8 cellular contexts compared by ENCODE assay signal in genomic region chr6:26420607-26421235, GRCh38. TPM values are rescaled to one million over a fixed set of nuclear protein-coding genes. Genes with fewer than 3 reads are reported as not detected.
A peak's percentile ranks its signal among the peaks of the same experiment; 100 is the strongest.
DNase-seq lines count a peak whose midpoint lies in the region; ATAC-seq and TF ChIP-seq lines count a peak whose summit lies in the region.

No MANE protein-coding gene starts in this region.

- H3K4me3 ChIP-seq in A673 (ENCODE audit: low read depth, low read length, poor library complexity, severe bottlenecking) (peak overlapping the region; percentile 57), cardiac muscle cell (peak overlapping the region; percentile 91), trophoblast cell (ENCODE audit: low read depth, low read length) (no peak overlapping the region)

- H3K9ac ChIP-seq in trophoblast cell (ENCODE audit: low read length), result no peak overlapping the region

- H2AK5ac ChIP-seq in trophoblast cell (ENCODE audit: low read length), result no peak overlapping the region

- no peak overlapping the region for H3K14ac ChIP-seq in trophoblast cell (ENCODE audit: low read length)

- ATAC-seq in activated CD8-positive, alpha-beta T cell treated with anti-CD3 and anti-CD28 coated beads, Interleukin-2, amount 10 ng/mL, durations not matched to agents 7 days and 5 days, result peak; percentile 31

- peak overlapping the region; percentile 86 for H4K8ac ChIP-seq in trophoblast cell (ENCODE audit: low read depth, low read length)

- peaks cover 2% of the 10 kb centered on the region for H3K79me2 ChIP-seq in trophoblast cell (ENCODE audit: control insufficient read depth, insufficient read depth, low read length, poor library complexity)

- H4K12ac ChIP-seq in trophoblast cell (ENCODE audit: low read depth, low read length), result no peak overlapping the region

- H3K4me1 ChIP-seq in A673 (ENCODE audit: insufficient read depth, low read length, poor library complexity, severe bottlenecking) (peaks cover 7% of the 10 kb centered on the region), cardiac muscle cell (ENCODE audit: low read depth) (peaks cover 5% of the 10 kb centered on the region), trophoblast cell (ENCODE audit: control insufficient read depth in 1 of 2, insufficient read depth in 2 of 2, low read length in 2 of 2) (peaks cover 0 to 3% of the 10 kb centered on the region in 2 experiments)

- peaks cover 30% of the 10 kb centered on the region for H3K36me3 Mint-ChIP-seq in activated CD8-positive, alpha-beta T cell treated with anti-CD3 and anti-CD28 coated beads, Interleukin-2, amount 10 ng/mL, durations not matched to agents 7 days and 5 days (ENCODE audit: low read depth)

- peaks cover 25% of the 10 kb centered on the region for H3K9me3 Mint-ChIP-seq in activated CD8-positive, alpha-beta T cell treated with anti-CD3 and anti-CD28 coated beads, Interleukin-2, amount 10 ng/mL, durations not matched to agents 7 days and 5 days (ENCODE audit: insufficient read depth)

- no peak overlapping the region for H3K4ac ChIP-seq in trophoblast cell (ENCODE audit: low read depth, low read length)

- H4K91ac ChIP-seq in trophoblast cell (ENCODE audit: low read depth, low read length), result no peak overlapping the region

- peak; percentile 19; the same call in 1 of the 2 replicates for TF ChIP-seq RAD21 in Ishikawa (IDR thresholded peaks at IDR 0.05; ENCODE audit: low read depth)

- no peak overlapping the region for H3K18ac ChIP-seq in trophoblast cell (ENCODE audit: low read length)

- H3K23ac ChIP-seq in trophoblast cell (ENCODE audit: low read length), result no peak overlapping the region

- no peak overlapping the region for H3K27ac Mint-ChIP-seq in activated CD8-positive, alpha-beta T cell treated with anti-CD3 and anti-CD28 coated beads, Interleukin-2, amount 10 ng/mL, durations not matched to agents 7 days and 5 days

- H3K4me3 Mint-ChIP-seq in activated CD8-positive, alpha-beta T cell treated with anti-CD3 and anti-CD28 coated beads, Interleukin-2, amount 10 ng/mL, durations not matched to agents 7 days and 5 days, result no peak overlapping the region

- no CpG with 5 or more reads among the region's 6 CpGs for WGBS in trophoblast cell (ENCODE audit: extremely low coverage, insufficient coverage, insufficient read length)

- H3K27me3 Mint-ChIP-seq in activated CD8-positive, alpha-beta T cell treated with anti-CD3 and anti-CD28 coated beads, Interleukin-2, amount 10 ng/mL, durations not matched to agents 7 days and 5 days (ENCODE audit: low read depth), result no peaks in the 10 kb centered on the region

- H2BK120ac ChIP-seq in trophoblast cell (ENCODE audit: insufficient read depth, low read length, poor library complexity), result no peak overlapping the region

- H3K27me3 ChIP-seq in A673 (replicated peaks; ENCODE audit: insufficient read depth, low read depth, low read length, poor library complexity), result no peaks in the 10 kb centered on the region
- no peaks in the 10 kb centered on the region for H3K27me3 ChIP-seq in cardiac muscle cell
- H3K27me3 ChIP-seq in trophoblast cell (ENCODE audit: insufficient read depth, low read length), result no peaks in the 10 kb centered on the region

- peak overlapping the region; percentile 83 for H3K4me2 ChIP-seq in trophoblast cell (ENCODE audit: low read length)

- TF ChIP-seq CTCF in A673 (conservative IDR thresholded peaks at IDR 0.05; ENCODE audit: low read depth, low read length), result peak; percentile 49
- TF ChIP-seq CTCF in cardiac muscle cell (IDR thresholded peaks at IDR 0.05; ENCODE audit: low read depth, low read length), result peak; percentile 45

- POLR2A ChIA-PET in A673 (lab: Charles Lee; ENCODE audit: low non-redundant PET), result no interaction called here
- POLR2A ChIA-PET in activated CD8-positive, alpha-beta T cell treated with anti-CD3 and anti-CD28 coated beads, Interleukin-2, amount 10 ng/mL, durations not matched to agents 7 days and 5 days (lab: Charles Lee), result interaction anchor here (1.2 kb wide), 1 partner anchor 20 kb away, joined by 3 read pairs; no protein-coding TSS in a partner anchor

- H3K4me1 Mint-ChIP-seq in activated CD8-positive, alpha-beta T cell treated with anti-CD3 and anti-CD28 coated beads, Interleukin-2, amount 10 ng/mL, durations not matched to agents 7 days and 5 days (ENCODE audit: low read depth), result peaks cover 21% of the 10 kb centered on the region

- intact Hi-C loops in A673 (cut with micrococcal nuclease; ENCODE audit: unreplicated experiment), result no loop called here

- peak; percentile 71 for DNase-seq in A673 (ENCODE audit: low spot score)
- DNase-seq in GM03348 (ENCODE audit: low spot score), result peak; percentile 19
- DNase-seq in activated CD8-positive, alpha-beta T cell treated with anti-CD3 and anti-CD28 coated beads, Interleukin-2, amount 10 ng/mL, durations not matched to agents 7 days and 5 days, result peak; percentile 47
- peak; percentile 52 for DNase-seq in cardiac muscle cell (ENCODE audit: low read depth in 1 of 2, low spot score in 1 of 2)
- peak; percentile 53 to 71 for DNase-seq in trophoblast cell
- DNase-seq in NCI-H2196 (lab: John Stamatoyannopoulos, UW; ENCODE audit: unreplicated experiment), result no peak
- DNase-seq in GM19240 (ENCODE audit: insufficient read length, low spot score), result no peak

- CTCF ChIA-PET in A673 (lab: Charles Lee), result no interaction called here
- CTCF ChIA-PET in activated CD8-positive, alpha-beta T cell treated with anti-CD3 and anti-CD28 coated beads, Interleukin-2, amount 10 ng/mL, durations not matched to agents 7 days and 5 days (lab: Charles Lee), result interaction anchor here (0.9 to 1.7 kb wide), 3 partner anchors 14 to 34 kb away, joined by 3 read pairs; no protein-coding TSS in a partner anchor

- H3K27ac ChIP-seq in A673 (ENCODE audit: low read depth, low read length, poor library complexity, severe bottlenecking) (peak overlapping the region; percentile 69), cardiac muscle cell (peak overlapping the region; percentile 83), trophoblast cell (ENCODE audit: low read depth, low read length) (no peak overlapping the region)

- TF ChIP-seq EP300 in Ishikawa (IDR thresholded peaks at IDR 0.05; ENCODE audit: borderline replicate concordance), result no peak

- peaks cover 2% of the 10 kb centered on the region for H3K79me1 ChIP-seq in trophoblast cell (ENCODE audit: low read length)

- H2BK5ac ChIP-seq in trophoblast cell (ENCODE audit: low read depth, low read length, poor library complexity), result no peak overlapping the region

- H3K9me3 ChIP-seq in A673 (ENCODE audit: low read depth, low read length, poor library complexity, severe bottlenecking), result no peaks in the 10 kb centered on the region
- H3K9me3 ChIP-seq in cardiac muscle cell (ENCODE audit: low read depth), result no peaks in the 10 kb centered on the region
- H3K9me3 ChIP-seq in trophoblast cell (ENCODE audit: insufficient read depth, low read depth, low read length), result peaks cover 4% of the 10 kb centered on the region

- no peaks in the 10 kb centered on the region for H3K36me3 ChIP-seq in A673 (ENCODE audit: insufficient read depth, low read length, poor library complexity, severe bottlenecking)
- no peaks in the 10 kb centered on the region for H3K36me3 ChIP-seq in cardiac muscle cell
- H3K36me3 ChIP-seq in trophoblast cell (ENCODE audit: control insufficient read depth in 1 of 2, insufficient read depth in 2 of 2, low read length in 2 of 2), result peaks cover 0 to 2% of the 10 kb centered on the region in 2 experiments

- no TSS peak for BruUV-seq in A673 (replicated peaks; lab: Mats Ljungman, UMichigan)

- no peak overlapping the region for H2BK12ac ChIP-seq in trophoblast cell (ENCODE audit: low read length)

- peak overlapping the region; percentile 30 for H2AFZ ChIP-seq in trophoblast cell (ENCODE audit: insufficient read depth, low read length, poor library complexity)

TF ChIP-seq in Ishikawa, 13 proteins besides CTCF, POLR2A, EP300 and RAD21 (continues in another document):
- TF ChIP-seq ZBTB7A (IDR thresholded peaks at IDR 0.05; ENCODE audit: low read depth), result no peak
- no peak for TF ChIP-seq CEBPB (IDR thresholded peaks at IDR 0.05)
- TF ChIP-seq CREB1 (IDR thresholded peaks at IDR 0.05; ENCODE audit: low read depth), result no peak
- no peak for TF ChIP-seq TEAD4 (IDR thresholded peaks at IDR 0.05)
- no peak for TF ChIP-seq MAX (IDR thresholded peaks at IDR 0.05)
- no peak for TF ChIP-seq TAF1 (IDR thresholded peaks at IDR 0.05; ENCODE audit: low read depth)

RNA-seq across cellular contexts. Expression of gene BTN3A1, which starts 18.6 kb away (rescaled TPM):
- total RNA-seq in A673 (2021), result 14.2 and 14.8 TPM in 2 replicates
- 10 to 100 TPM; 45.6 to 47.9 TPM for total RNA-seq in activated CD8-positive, alpha-beta T cell treated with anti-CD3 and anti-CD28 coated beads, Interleukin-2, amount 10 ng/mL, durations not matched to agents 7 days and 5 days
- total RNA-seq in cardiac muscle cell, result 1.2 and 3.5 TPM in 2 replicates
- 1.9 and 3.7 TPM in 2 replicates for polyA plus RNA-seq in cardiac muscle cell
- polyA plus RNA-seq in trophoblast cell (2013), result 0.37 and 0.39 TPM in 2 replicates

RNA-seq across cellular contexts. Expression of gene BTN3A3, which starts 19.6 kb away (rescaled TPM):
- total RNA-seq in A673 (2021) (12.2 and 12.7 TPM in 2 replicates), cardiac muscle cell (0.14 and 1.4 TPM in 2 replicates)
- 10 to 100 TPM; 43.8 to 47.0 TPM for total RNA-seq in activated CD8-positive, alpha-beta T cell treated with anti-CD3 and anti-CD28 coated beads, Interleukin-2, amount 10 ng/mL, durations not matched to agents 7 days and 5 days
- 2.9 TPM in 1 of 2 replicates, not detected in the other for polyA plus RNA-seq in cardiac muscle cell
- 0.37 and 0.45 TPM in 2 replicates for polyA plus RNA-seq in trophoblast cell (2013)

RNA-seq across cellular contexts. Expression of gene BTN2A1, which starts 37.0 kb away (rescaled TPM):
- total RNA-seq in A673 (2021), result 29.8 and 32.2 TPM in 2 replicates
- 10 to 100 TPM; 22.4 to 23.6 TPM for total RNA-seq in activated CD8-positive, alpha-beta T cell treated with anti-CD3 and anti-CD28 coated beads, Interleukin-2, amount 10 ng/mL, durations not matched to agents 7 days and 5 days
- 16.0 and 18.9 TPM in 2 replicates for total RNA-seq in cardiac muscle cell
- 21.2 and 27.2 TPM in 2 replicates for polyA plus RNA-seq in cardiac muscle cell
- polyA plus RNA-seq in trophoblast cell (2013), result 10.4 and 10.6 TPM in 2 replicates

RNA-seq across cellular contexts. Expression of gene BTN2A2, which starts 37.8 kb away (rescaled TPM):
- total RNA-seq in A673 (2021) (16.3 and 25.5 TPM in 2 replicates), cardiac muscle cell (7.2 and 16.9 TPM in 2 replicates)
- total RNA-seq in activated CD8-positive, alpha-beta T cell treated with anti-CD3 and anti-CD28 coated beads, Interleukin-2, amount 10 ng/mL, durations not matched to agents 7 days and 5 days, result 10 to 100 TPM; 10.3 to 11.4 TPM
- 9.7 and 13.5 TPM in 2 replicates for polyA plus RNA-seq in cardiac muscle cell
- polyA plus RNA-seq in trophoblast cell (2013), result 7.1 and 7.4 TPM in 2 replicates

RNA-seq across cellular contexts. Expression of gene BTN3A2, which starts 55.7 kb away (rescaled TPM):
- total RNA-seq in A673 (2021) (19.1 and 23.2 TPM in 2 replicates), cardiac muscle cell (0.28 and 0.39 TPM in 2 replicates)
- 10 to 100 TPM; 69.0 to 78.3 TPM for total RNA-seq in activated CD8-positive, alpha-beta T cell treated with anti-CD3 and anti-CD28 coated beads, Interleukin-2, amount 10 ng/mL, durations not matched to agents 7 days and 5 days
- polyA plus RNA-seq in cardiac muscle cell, result 0.53 and 1.3 TPM in 2 replicates
- polyA plus RNA-seq in trophoblast cell (2013), result 0.82 and 0.93 TPM in 2 replicates

Comparison
In these comparisons a context has a peak if more than half of its experiments do, and no peak if none do; other contexts are left out.
1. DNase-seq: peak in A673 (single experiment), GM03348 (single experiment), activated CD8-positive, alpha-beta T cell treated with anti-CD3 and anti-CD28 coated beads, Interleukin-2, amount 10 ng/mL, durations not matched to agents 7 days and 5 days (single experiment), cardiac muscle cell (2 of 2) and trophoblast cell (2 of 2); none in NCI-H2196 (single experiment) and GM19240 (single experiment).